ENCODE assay signal across 2 cellular contexts in genomic region chr21:36642777-36643176, GRCh38.
TF ChIP-seq lines count a peak whose summit lies in the region.

No MANE protein-coding gene starts in this region.

TF ChIP-seq in GM23338, 12 proteins besides CTCF, POLR2A, EP300 and RAD21:
- TF ChIP-seq REST (IDR thresholded peaks at IDR 0.05; ENCODE audit: unreplicated experiment) (no peak), JUNB (IDR thresholded peaks at IDR 0.05; ENCODE audit: unreplicated experiment) (no peak), EZH2 (IDR thresholded peaks at IDR 0.05; ENCODE audit: low read depth, unreplicated experiment) (no peak), ZNF462 (CRISPR knock-in tag; IDR thresholded peaks at IDR 0.05) (no peak), ETS1 (IDR thresholded peaks at IDR 0.05) (no peak), STAT1 (IDR thresholded peaks at IDR 0.05; ENCODE audit: unreplicated experiment) (no peak), POLR2AphosphoS5 (IDR thresholded peaks at IDR 0.05; ENCODE audit: low read depth) (no peak), ZNF331 (CRISPR knock-in tag; IDR thresholded peaks at IDR 0.05; ENCODE audit: low read depth) (no peak)

TF ChIP-seq in H1, 55 proteins besides CTCF, POLR2A, EP300 and RAD21:
- TF ChIP-seq RFX5 (IDR thresholded peaks at IDR 0.05; ENCODE audit: borderline replicate concordance, low read depth, low read length) (no peak), SIRT6 (IDR thresholded peaks at IDR 0.05; ENCODE audit: low read length) (no peak), CREB1 (IDR thresholded peaks at IDR 0.05) (no peak), ASH2L (IDR thresholded peaks at IDR 0.05; ENCODE audit: low read length) (no peak), E2F6 (IDR thresholded peaks at IDR 0.05) (no peak), SP2 (IDR thresholded peaks at IDR 0.05; ENCODE audit: low read length) (no peak), ATF2 (IDR thresholded peaks at IDR 0.05; ENCODE audit: low read length) (no peak)
